24 cellular contexts compared by ENCODE assay signal in genomic region chr11:35911616-35912165, GRCh38.
"Had no signal": no experiment of that assay in that cellular context is flagged by ENCODE, and none has a peak within 500 bp of the region (broad histone marks: within the 10 kb centered on the region; RNA-seq: fewer than 3 reads in every experiment).

No MANE protein-coding gene starts in this region.

- H3K27ac Mint-ChIP-seq: activated naive CD4-positive, alpha-beta T cell treated with anti-CD3 and anti-CD28 coated beads, Interleukin-2, amount 10 ng/mL, durations not matched to agents 7 days and 5 days; stimulated activated naive CD8-positive, alpha-beta T cell treated with anti-CD3 and anti-CD28 coated beads, Interleukin-15, Interleukin-2, amounts not matched to agents 100 ng/mL and 50 ng/mL, for 24 hours had no signal

- H3K27me3 ChIP-seq: breast epithelium, foreskin keratinocyte, tibial nerve had no signal

- H3K4me3 Mint-ChIP-seq: activated naive CD4-positive, alpha-beta T cell treated with anti-CD3 and anti-CD28 coated beads, Interleukin-2, amount 10 ng/mL, durations not matched to agents 7 days and 5 days; activated T-cell treated with anti-CD3 and anti-CD28 coated beads, Interleukin-2, amount 50 U/mL, for 4 hours; neural crest cell; stimulated activated naive CD8-positive, alpha-beta T cell treated with anti-CD3 and anti-CD28 coated beads, Interleukin-15, Interleukin-2, amounts not matched to agents 100 ng/mL and 50 ng/mL, for 24 hours had no signal

- FAIRE-seq: astrocyte, kidney, urothelium cell line had no signal

- ATAC-seq: activated T-cell treated with anti-CD3 and anti-CD28 coated beads, Interleukin-2, amount 50 U/mL, for 4 hours; left lobe of liver; right cardiac atrium had no signal

- H3K36me3 Mint-ChIP-seq: activated naive CD4-positive, alpha-beta T cell treated with anti-CD3 and anti-CD28 coated beads, Interleukin-2, amount 10 ng/mL, durations not matched to agents 7 days and 5 days had no signal

- DNase-seq: activated CD4-positive, alpha-beta T cell treated with anti-CD3 and anti-CD28 coated beads, Interleukin-2, amount 50 U/mL, for 1 hour; activated CD4-positive, CD25-positive, alpha-beta regulatory T cell treated with anti-CD3 and anti-CD28 coated beads, Interleukin-2, amount 50 U/mL, for 72 hours; activated CD8-positive, alpha-beta memory T cell treated with anti-CD3 and anti-CD28 coated beads, Interleukin-2, amount 50 U/mL, for 4 hours; activated effector memory CD4-positive, alpha-beta T cell treated with Interleukin-2 at 50 U/mL for 16 hours; activated naive CD4-positive, alpha-beta T cell treated with anti-CD3 and anti-CD28 coated beads, Interleukin-2, amount 10 ng/mL, durations not matched to agents 7 days and 5 days; activated T-cell treated with anti-CD3 and anti-CD28 coated beads, Interleukin-2, amount 50 U/mL, for 4 hours; cerebellar nuclear complex; effector CD8-positive, alpha-beta T cell; glutamatergic neuron; hypothalamus; kidney; right cardiac atrium; stimulated activated CD4-positive, alpha-beta T cell treated with anti-CD3 and anti-CD28 coated beads, Interleukin-2, amount 100 ng/mL, for 24 hours; T1000 had no signal

- H3K36me3 ChIP-seq: breast epithelium, tibial nerve had no signal

- H3K9me3 Mint-ChIP-seq: activated naive CD4-positive, alpha-beta T cell treated with anti-CD3 and anti-CD28 coated beads, Interleukin-2, amount 10 ng/mL, durations not matched to agents 7 days and 5 days; neural crest cell; stimulated activated naive CD8-positive, alpha-beta T cell treated with anti-CD3 and anti-CD28 coated beads, Interleukin-15, Interleukin-2, amounts not matched to agents 100 ng/mL and 50 ng/mL, for 24 hours had no signal

- H3K4me3 ChIP-seq: breast epithelium, psoas muscle, tibial nerve had no signal

- H3K27ac ChIP-seq: foreskin keratinocyte, VCaP had no signal

- H3K9me3 ChIP-seq: breast epithelium, psoas muscle, tibial nerve had no signal
